1 cellular context compared by ENCODE assay signal in genomic region chr12:53098982-53099651, GRCh38.
TF ChIP-seq lines count a peak whose summit lies in the region.

No MANE protein-coding gene starts in this region.

TF ChIP-seq in K562, 482 proteins besides CTCF, POLR2A, EP300 and RAD21 (continued from another document and continues in another):
- TF ChIP-seq ZNF239 (CRISPR knock-in tag; IDR thresholded peaks at IDR 0.05) (no peak), TRIM25 (IDR thresholded peaks at IDR 0.05; ENCODE audit: borderline replicate concordance) (no peak), ZNF140 (CRISPR knock-in tag; IDR thresholded peaks at IDR 0.05) (no peak), TAF9B (IDR thresholded peaks at IDR 0.05; ENCODE audit: partially characterized antibody) (no peak), STAG1 (CRISPR knock-in tag; IDR thresholded peaks at IDR 0.05; ENCODE audit: borderline replicate concordance) (peak; percentile 23; the same call in 1 of the 2 replicates), ZNF609 (CRISPR knock-in tag; IDR thresholded peaks at IDR 0.05; ENCODE audit: borderline replicate concordance) (no peak), PRPF4 (IDR thresholded peaks at IDR 0.05; ENCODE audit: insufficient read depth, low read depth, low read length, poor library complexity, severe bottlenecking) (no peak), MBD2 (IDR thresholded peaks at IDR 0.05; ENCODE audit: borderline replicate concordance, low read depth) (no peak), PHF21A (IDR thresholded peaks at IDR 0.05; ENCODE audit: borderline replicate concordance, low read depth) (no peak), ZNF512 (tag; IDR thresholded peaks at IDR 0.05) (no peak), BHLHE40 (IDR thresholded peaks at IDR 0.05; ENCODE audit: low read length) (0 out of 2 replicates have a peak, but pooled peaks have one; percentile 41), U2AF2 (optimal IDR thresholded peaks at IDR 0.05; ENCODE audit: low read depth, low read length) (no peak), RBM39 (optimal IDR thresholded peaks at IDR 0.05; ENCODE audit: low read depth, low read length) (no peak), NFE2L1 (tag; IDR thresholded peaks at IDR 0.05; ENCODE audit: borderline replicate concordance, low read depth) (no peak), AFF1 (IDR thresholded peaks at IDR 0.05; ENCODE audit: low read depth in 1 of 2, partially characterized antibody in 2 of 2) (no peak), PHTF2 (CRISPR knock-in tag; IDR thresholded peaks at IDR 0.05) (no peak), THRA (IDR thresholded peaks at IDR 0.05) (no peak), SMARCC2 (IDR thresholded peaks at IDR 0.05; ENCODE audit: low read depth) (peak; percentile 50; the same call in 1 of the 2 replicates), NFE2 (IDR thresholded peaks at IDR 0.05; ENCODE audit: low read depth) (peak; percentile 29; the same call in 1 of the 2 replicates), EGR1 (conservative IDR thresholded peaks at IDR 0.05) (no peak), NR2F6 (CRISPR knock-in tag; IDR thresholded peaks at IDR 0.05) (no peak), KDM1A (IDR thresholded peaks at IDR 0.05) (peak in 1 of 2 experiments; percentile 52; a peak in 1 of 4 replicates), CBFA2T3 (IDR thresholded peaks at IDR 0.05) (0 out of 2 replicates have a peak, but pooled peaks have one; percentile 5), MGA (IDR thresholded peaks at IDR 0.05) (no peak), POLR3A (IDR thresholded peaks at IDR 0.05; ENCODE audit: borderline replicate concordance, extremely low read depth, insufficient read depth, insufficient read length) (no peak), ZNF445 (CRISPR knock-in tag; IDR thresholded peaks at IDR 0.05; ENCODE audit: low read depth) (no peak), MXD1 (CRISPR knock-in tag; IDR thresholded peaks at IDR 0.05; ENCODE audit: borderline replicate concordance, poor library complexity, severe bottlenecking) (no peak), NCOA1 (IDR thresholded peaks at IDR 0.05; ENCODE audit: low read depth) (peak; percentile 50; the same call in 1 of the 2 replicates), XRCC5 (IDR thresholded peaks at IDR 0.05; ENCODE audit: low read depth, low read length) (peak; percentile 88)
